In genomic region chr12:16612647-16613046, GRCh38 we compare ENCODE assay signal across 1 cellular context.
TF ChIP-seq lines count a peak whose summit lies in the region.

No MANE protein-coding gene starts in this region.

TF ChIP-seq in IMR-90, 13 proteins besides CTCF, POLR2A, EP300 and RAD21 (continued from another document):
- TF ChIP-seq, protein P1, sequence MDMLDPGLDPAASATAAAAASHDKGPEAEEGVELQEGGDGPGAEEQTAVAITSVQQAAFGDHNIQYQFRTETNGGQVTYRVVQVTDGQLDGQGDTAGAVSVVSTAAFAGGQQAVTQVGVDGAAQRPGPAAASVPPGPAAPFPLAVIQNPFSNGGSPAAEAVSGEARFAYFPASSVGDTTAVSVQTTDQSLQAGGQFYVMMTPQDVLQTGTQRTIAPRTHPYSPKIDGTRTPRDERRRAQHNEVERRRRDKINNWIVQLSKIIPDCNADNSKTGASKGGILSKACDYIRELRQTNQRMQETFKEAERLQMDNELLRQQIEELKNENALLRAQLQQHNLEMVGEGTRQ (IDR thresholded peaks at IDR 0.05; ENCODE audit: low read depth, low read length) = no peak
- TF ChIP-seq MAFK (IDR thresholded peaks at IDR 0.05; ENCODE audit: low read depth, low read length) (no peak), BHLHE40 (IDR thresholded peaks at IDR 0.05; ENCODE audit: low read depth, low read length) (no peak), NFE2L2 (IDR thresholded peaks at IDR 0.05; ENCODE audit: low read depth, low read length) (no peak), FOS (IDR thresholded peaks at IDR 0.05; ENCODE audit: low read depth, low read length) (no peak), MAZ (IDR thresholded peaks at IDR 0.05; ENCODE audit: borderline replicate concordance, low read depth, low read length) (no peak), CHD1 (IDR thresholded peaks at IDR 0.05; ENCODE audit: low read depth, low read length) (no peak), CEBPB (IDR thresholded peaks at IDR 0.05; ENCODE audit: low read depth, low read length) (no peak), SMC3 (IDR thresholded peaks at IDR 0.05; ENCODE audit: low read depth, low read length) (no peak), RCOR1 (IDR thresholded peaks at IDR 0.05; ENCODE audit: insufficient replicate concordance, low read length) (no peak), MXI1 (IDR thresholded peaks at IDR 0.05; ENCODE audit: borderline replicate concordance, low read depth, low read length) (no peak), RFX5 (IDR thresholded peaks at IDR 0.05; ENCODE audit: low read depth, low read length) (no peak)
